In the genomic region with DNA sequence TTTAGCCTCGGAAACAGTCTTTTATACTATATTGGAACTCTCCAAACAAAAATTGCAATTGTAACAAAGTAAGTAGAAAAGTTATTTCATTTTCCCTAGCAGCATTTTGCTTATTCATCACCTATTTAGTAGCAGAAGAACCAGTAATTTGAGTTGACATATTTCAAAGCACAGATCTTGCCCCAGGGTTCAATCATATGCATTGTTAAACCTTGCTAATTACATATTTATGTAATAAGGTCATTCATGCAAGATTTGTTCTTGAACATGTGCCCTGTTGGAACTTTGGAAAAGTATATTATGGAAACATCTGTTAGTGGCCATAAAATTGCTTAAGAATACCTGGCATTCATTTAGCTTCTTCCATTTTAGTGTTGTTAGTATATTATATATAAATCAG, we compare ENCODE assay signal across 17 cellular contexts.
DNase-seq lines count a peak whose midpoint lies in the region; ATAC-seq and TF ChIP-seq lines count a peak whose summit lies in the region.
"Had no signal": no experiment of that assay in that cellular context is flagged by ENCODE, and none has a peak within 500 bp of the region (broad histone marks: within the 10 kb centered on the region; RNA-seq: fewer than 3 reads in every experiment).

No MANE protein-coding gene starts in this region.

- ATAC-seq in Right ventricle myocardium superior (ENCODE audit: poor library complexity), result no peak
- ATAC-seq: HepG2, Right ventricle myocardium inferior had no signal

- DNase-seq in EH (ENCODE audit: low read depth) (peak; percentile 16), M059J (ENCODE audit: low read depth) (peak; percentile 41), epithelial cell of esophagus (ENCODE audit: low read depth) (peak; percentile 93), renal cortical epithelial cell (ENCODE audit: low read depth) (peak; percentile 7), OCI-M1 (lab: John Stamatoyannopoulos, UW) (no peak), NCI-H748 treated with DMSO at 0.1 percent for 48 hours (lab: John Stamatoyannopoulos, UW) (no peak), Right ventricle myocardium superior (no peak)
- DNase-seq: CD4-positive, CD25-positive, alpha-beta regulatory T cell; HFFc6; MG63; NCI-H1092 treated with DMSO at 0.1 percent for 48 hours; NCI-H2029; NCI-H2171; NCI-H82; SK-N-SH had no signal

- TF ChIP-seq CTCF in epithelial cell of esophagus (IDR thresholded peaks at IDR 0.05; ENCODE audit: insufficient read depth, low read depth, low read length, missing control alignments), result no peak

- intact Hi-C loops in Right ventricle myocardium superior (cut with DNase I), result no loop called here

- no peak overlapping the region for H3K4me3 ChIP-seq in epithelial cell of esophagus (ENCODE audit: low read length)
- H3K4me3 ChIP-seq: MG63 had no signal

Comparison
In these comparisons a context has a peak if more than half of its experiments do, and no peak if none do; other contexts are left out.
1. DNase-seq: peak in EH (single experiment), M059J (single experiment), epithelial cell of esophagus (single experiment) and renal cortical epithelial cell (single experiment); none in OCI-M1 (single experiment), NCI-H748 treated with DMSO at 0.1 percent for 48 hours (single experiment) and Right ventricle myocardium superior (single experiment).